1 cellular context compared by ENCODE assay signal in genomic region chr16:30557950-30558788, GRCh38.
TF ChIP-seq lines count a peak whose summit lies in the region.

Gene ZNF764, minus strand, starts transcription at chr16:30558374. Its CDS starts 192 bp downstream, at chr16:30558182.

TF ChIP-seq in K562, 482 proteins besides CTCF, POLR2A, EP300 and RAD21 (continued from another document and continues in another):
- TF ChIP-seq ZBTB40 (IDR thresholded peaks at IDR 0.05) (no peak), ZBTB40 (CRISPR knock-in tag; IDR thresholded peaks at IDR 0.05) (no peak), TARDBP (IDR thresholded peaks at IDR 0.05) (no peak), ZBTB49 (CRISPR knock-in tag; IDR thresholded peaks at IDR 0.05; ENCODE audit: borderline replicate concordance) (no peak), EZH2 (IDR thresholded peaks at IDR 0.05; ENCODE audit: borderline replicate concordance, low read depth, low read length) (no peak), NFXL1 (CRISPR knock-in tag; IDR thresholded peaks at IDR 0.05) (no peak), BRF1 (IDR thresholded peaks at IDR 0.05; ENCODE audit: borderline replicate concordance, extremely low read depth, insufficient read length) (no peak), KDM4B (IDR thresholded peaks at IDR 0.05; ENCODE audit: borderline replicate concordance in 2 of 2, low read depth in 1 of 2) (no peak; a peak in 1 of 4 replicates), NR2C2 (CRISPR knock-in tag; IDR thresholded peaks at IDR 0.05) (peak; percentile 95), NR2C2 (tag; IDR thresholded peaks at IDR 0.05) (peak; percentile 100), ZZZ3 (IDR thresholded peaks at IDR 0.05) (no peak), ZNF586 (CRISPR knock-in tag; conservative IDR thresholded peaks at IDR 0.05) (no peak), DLX4 (CRISPR knock-in tag; IDR thresholded peaks at IDR 0.05) (no peak), ZNF280A (IDR thresholded peaks at IDR 0.05; ENCODE audit: low read depth, partially characterized antibody) (no peak), MCM2 (IDR thresholded peaks at IDR 0.05; ENCODE audit: low read depth) (no peak), MXD1 (CRISPR knock-in tag; IDR thresholded peaks at IDR 0.05; ENCODE audit: borderline replicate concordance, poor library complexity, severe bottlenecking) (no peak), ZNF41 (CRISPR knock-in tag; conservative IDR thresholded peaks at IDR 0.05) (no peak), TFAM (CRISPR knock-in tag; conservative IDR thresholded peaks at IDR 0.05) (no peak), ELF1 (tag; IDR thresholded peaks at IDR 0.05) (peak; percentile 68; the same call in 1 of the 2 replicates), BRD4 (IDR thresholded peaks at IDR 0.05) (0 out of 2 replicates have a peak, but pooled peaks have one; percentile 50), IRF9 (tag; IDR thresholded peaks at IDR 0.05) (no peak), ZNF197 (CRISPR knock-in tag; IDR thresholded peaks at IDR 0.05; ENCODE audit: low read depth) (no peak), ZFP91 (CRISPR knock-in tag; IDR thresholded peaks at IDR 0.05) (no peak), TSHZ1 (CRISPR knock-in tag; IDR thresholded peaks at IDR 0.05) (no peak), KLF10 (CRISPR knock-in tag; IDR thresholded peaks at IDR 0.05) (no peak), RBM39 (optimal IDR thresholded peaks at IDR 0.05; ENCODE audit: low read depth, low read length) (no peak), ARID2 (IDR thresholded peaks at IDR 0.05) (no peak), XRCC3 (IDR thresholded peaks at IDR 0.05) (no peak), HBP1 (CRISPR knock-in tag; IDR thresholded peaks at IDR 0.05) (no peak), NR4A1 (CRISPR knock-in tag; IDR thresholded peaks at IDR 0.05) (no peak), NR4A1 (tag; IDR thresholded peaks at IDR 0.05) (0 out of 2 replicates have a peak, but pooled peaks have one; percentile 19), FOXJ2 (tag; IDR thresholded peaks at IDR 0.05) (peak; percentile 86), ID3 (CRISPR knock-in tag; IDR thresholded peaks at IDR 0.05) (no peak), ID3 (tag; IDR thresholded peaks at IDR 0.05) (no peak), KLF1 (tag; IDR thresholded peaks at IDR 0.05) (0 out of 2 replicates have a peak, but pooled peaks have one; percentile 40), NR3C1 (CRISPR knock-in tag; IDR thresholded peaks at IDR 0.05) (no peak), U2AF1 (optimal IDR thresholded peaks at IDR 0.05; ENCODE audit: low read depth, low read length) (no peak)
